Comparison of ENCODE assay signal across 8 cellular contexts in the genomic region with DNA sequence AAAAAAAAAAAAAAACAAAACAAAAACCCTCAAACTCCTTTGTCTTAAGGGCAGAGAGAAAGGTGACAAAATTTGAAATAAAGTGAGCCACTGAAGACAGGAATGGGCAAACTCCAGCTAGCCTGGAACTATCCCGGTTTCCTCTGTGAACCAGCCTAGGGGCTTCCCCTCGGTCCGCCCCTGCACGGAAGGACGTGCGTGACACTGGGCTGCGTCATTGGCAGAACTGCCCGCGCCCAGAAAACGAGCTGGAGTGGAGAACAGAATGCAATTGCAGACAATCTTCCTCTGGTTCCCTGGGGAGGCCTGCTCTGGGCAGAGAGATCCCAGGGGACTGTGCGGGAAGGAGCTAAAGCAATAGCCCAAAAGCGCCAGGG.
DNase-seq lines count a peak whose midpoint lies in the region; ATAC-seq and TF ChIP-seq lines count a peak whose summit lies in the region.

No MANE protein-coding gene starts in this region.

- ATAC-seq in HG02938 (IDR thresholded peaks at IDR 0.05; ENCODE audit: unreplicated experiment) = peak; percentile 41
- ATAC-seq in SK-N-SH treated with all-trans-retinoic acid at 6 μM for 48 hours = peak; percentile 85

- DNase-seq in activated naive CD4-positive, alpha-beta T cell treated with Interleukin-2 at 50 U/mL for 16 hours = peak; percentile 45
- no peak for DNase-seq in activated naive CD4-positive, alpha-beta T cell (lab: John Stamatoyannopoulos, UW)
- DNase-seq in central memory CD4-positive, alpha-beta T cell = peak; percentile 12
- DNase-seq in kidney tubule cell (ENCODE audit: low spot score) (peak; percentile 86), DMS114 treated with DMSO at 0.1 percent for 48 hours (lab: John Stamatoyannopoulos, UW; ENCODE audit: unreplicated experiment) (no peak)
- DNase-seq in stimulated activated CD4-positive, alpha-beta T cell treated with anti-CD3 and anti-CD28 coated beads, Interleukin-2, amount 100 ng/mL, for 4 hours (ENCODE audit: low read depth) = peak; percentile 22

TF ChIP-seq in SK-N-SH treated with all-trans-retinoic acid at 6 μM for 48 hours, 23 proteins besides CTCF, POLR2A, EP300 and RAD21:
- no peak for TF ChIP-seq CSDC2 (CRISPR knock-in tag; IDR thresholded peaks at IDR 0.05)
- no peak for TF ChIP-seq GLIS3 (CRISPR knock-in tag; IDR thresholded peaks at IDR 0.05)
- TF ChIP-seq ZNF70 (CRISPR knock-in tag; IDR thresholded peaks at IDR 0.05) = no peak
- TF ChIP-seq TCF4 (CRISPR knock-in tag; IDR thresholded peaks at IDR 0.05; ENCODE audit: borderline replicate concordance) = no peak
- TF ChIP-seq ZNF565 (CRISPR knock-in tag; conservative IDR thresholded peaks at IDR 0.05; ENCODE audit: low read depth) = no peak
- no peak for TF ChIP-seq RARB (CRISPR knock-in tag; IDR thresholded peaks at IDR 0.05)
- TF ChIP-seq TOX (CRISPR knock-in tag; IDR thresholded peaks at IDR 0.05; ENCODE audit: borderline replicate concordance) = no peak
- TF ChIP-seq, protein P1, sequence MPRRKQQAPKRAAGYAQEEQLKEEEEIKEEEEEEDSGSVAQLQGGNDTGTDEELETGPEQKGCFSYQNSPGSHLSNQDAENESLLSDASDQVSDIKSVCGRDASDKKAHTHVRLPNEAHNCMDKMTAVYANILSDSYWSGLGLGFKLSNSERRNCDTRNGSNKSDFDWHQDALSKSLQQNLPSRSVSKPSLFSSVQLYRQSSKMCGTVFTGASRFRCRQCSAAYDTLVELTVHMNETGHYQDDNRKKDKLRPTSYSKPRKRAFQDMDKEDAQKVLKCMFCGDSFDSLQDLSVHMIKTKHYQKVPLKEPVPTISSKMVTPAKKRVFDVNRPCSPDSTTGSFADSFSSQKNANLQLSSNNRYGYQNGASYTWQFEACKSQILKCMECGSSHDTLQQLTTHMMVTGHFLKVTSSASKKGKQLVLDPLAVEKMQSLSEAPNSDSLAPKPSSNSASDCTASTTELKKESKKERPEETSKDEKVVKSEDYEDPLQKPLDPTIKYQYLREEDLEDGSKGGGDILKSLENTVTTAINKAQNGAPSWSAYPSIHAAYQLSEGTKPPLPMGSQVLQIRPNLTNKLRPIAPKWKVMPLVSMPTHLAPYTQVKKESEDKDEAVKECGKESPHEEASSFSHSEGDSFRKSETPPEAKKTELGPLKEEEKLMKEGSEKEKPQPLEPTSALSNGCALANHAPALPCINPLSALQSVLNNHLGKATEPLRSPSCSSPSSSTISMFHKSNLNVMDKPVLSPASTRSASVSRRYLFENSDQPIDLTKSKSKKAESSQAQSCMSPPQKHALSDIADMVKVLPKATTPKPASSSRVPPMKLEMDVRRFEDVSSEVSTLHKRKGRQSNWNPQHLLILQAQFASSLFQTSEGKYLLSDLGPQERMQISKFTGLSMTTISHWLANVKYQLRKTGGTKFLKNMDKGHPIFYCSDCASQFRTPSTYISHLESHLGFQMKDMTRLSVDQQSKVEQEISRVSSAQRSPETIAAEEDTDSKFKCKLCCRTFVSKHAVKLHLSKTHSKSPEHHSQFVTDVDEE (CRISPR knock-in tag; IDR thresholded peaks at IDR 0.05) = no peak
- TF ChIP-seq CSRNP3 (CRISPR knock-in tag; IDR thresholded peaks at IDR 0.05) = no peak
- TF ChIP-seq, protein P2, sequence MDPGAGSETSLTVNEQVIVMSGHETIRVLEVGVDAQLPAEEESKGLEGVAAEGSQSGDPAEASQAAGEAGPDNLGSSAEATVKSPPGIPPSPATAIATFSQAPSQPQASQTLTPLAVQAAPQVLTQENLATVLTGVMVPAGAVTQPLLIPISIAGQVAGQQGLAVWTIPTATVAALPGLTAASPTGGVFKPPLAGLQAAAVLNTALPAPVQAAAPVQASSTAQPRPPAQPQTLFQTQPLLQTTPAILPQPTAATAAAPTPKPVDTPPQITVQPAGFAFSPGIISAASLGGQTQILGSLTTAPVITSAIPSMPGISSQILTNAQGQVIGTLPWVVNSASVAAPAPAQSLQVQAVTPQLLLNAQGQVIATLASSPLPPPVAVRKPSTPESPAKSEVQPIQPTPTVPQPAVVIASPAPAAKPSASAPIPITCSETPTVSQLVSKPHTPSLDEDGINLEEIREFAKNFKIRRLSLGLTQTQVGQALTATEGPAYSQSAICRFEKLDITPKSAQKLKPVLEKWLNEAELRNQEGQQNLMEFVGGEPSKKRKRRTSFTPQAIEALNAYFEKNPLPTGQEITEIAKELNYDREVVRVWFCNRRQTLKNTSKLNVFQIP (CRISPR knock-in tag; IDR thresholded peaks at IDR 0.05; ENCODE audit: borderline replicate concordance, low read depth) = no peak
- no peak for TF ChIP-seq PPARA (CRISPR knock-in tag; IDR thresholded peaks at IDR 0.05; ENCODE audit: borderline replicate concordance)
- no peak for TF ChIP-seq ISL1 (CRISPR knock-in tag; IDR thresholded peaks at IDR 0.05)
- no peak for TF ChIP-seq CREB5 (CRISPR knock-in tag; IDR thresholded peaks at IDR 0.05; ENCODE audit: low read depth)
- TF ChIP-seq ZNF8 (CRISPR knock-in tag; IDR thresholded peaks at IDR 0.05) = no peak
- TF ChIP-seq ZFP30 (CRISPR knock-in tag; IDR thresholded peaks at IDR 0.05) = no peak
- TF ChIP-seq ARNTL (CRISPR knock-in tag; IDR thresholded peaks at IDR 0.05; ENCODE audit: borderline replicate concordance, low read depth) = no peak
- TF ChIP-seq OSR1 (CRISPR knock-in tag; IDR thresholded peaks at IDR 0.05) = no peak
TF ChIP-seq in SK-N-SH treated with all-trans-retinoic acid at 6 μM for 48 hours: peak in this region for 0.

Comparison
In these comparisons a context has a peak if more than half of its experiments do, and no peak if none do; other contexts are left out.
1. DNase-seq: peak in activated naive CD4-positive, alpha-beta T cell treated with Interleukin-2 at 50 U/mL for 16 hours (single experiment), central memory CD4-positive, alpha-beta T cell (single experiment), kidney tubule cell (single experiment) and stimulated activated CD4-positive, alpha-beta T cell treated with anti-CD3 and anti-CD28 coated beads, Interleukin-2, amount 100 ng/mL, for 4 hours (single experiment); none in activated naive CD4-positive, alpha-beta T cell (0 of 4) and DMS114 treated with DMSO at 0.1 percent for 48 hours (single experiment).